Comparison of ENCODE assay signal across 25 cellular contexts in genomic region chr1:171167785-171168184, GRCh38. TPM values are rescaled to one million over a fixed set of nuclear protein-coding genes. Genes with fewer than 3 reads are reported as not detected.
DNase-seq lines count a peak whose midpoint lies in the region; ATAC-seq, FAIRE-seq and TF ChIP-seq lines count a peak whose summit lies in the region.
"Had no signal": no experiment of that assay in that cellular context is flagged by ENCODE, and none has a peak within 500 bp of the region (broad histone marks: within the 10 kb centered on the region; RNA-seq: fewer than 3 reads in every experiment).

No MANE protein-coding gene starts in this region.

- ATAC-seq in foreskin keratinocyte: no peak
- ATAC-seq: A549 had no signal

- no peak for TF ChIP-seq POLR2A in stomach (IDR thresholded peaks at IDR 0.05)

- H3K4me1 ChIP-seq in esophagus (ENCODE audit: control insufficient read depth in 2 of 2, insufficient read depth in 2 of 2, low read length in 1 of 2) (peaks cover 0 to 4% of the 10 kb centered on the region in 2 donors), foreskin keratinocyte (peaks cover 19% of the 10 kb centered on the region), stomach (no peaks in the 10 kb centered on the region)
- H3K4me1 ChIP-seq: A549, BE2C, HAP-1 had no signal

- intact Hi-C loops in stomach (cut with DNase I; ENCODE audit: low total_unique reads): no loop called here

- no peak for DNase-seq in D721Med (ENCODE audit: insufficient read length, low spot score)
- peak; percentile 57 for DNase-seq in bronchial epithelial cell (ENCODE audit: low read depth)
- no peak for DNase-seq in foreskin keratinocyte
- DNase-seq in D341Med (ENCODE audit: low spot score): no peak
- DNase-seq in kidney tubule cell (ENCODE audit: low spot score): no peak
- no peak for DNase-seq in stomach
- DNase-seq in NCI-H446 treated with DMSO at 0.1 percent for 48 hours (lab: John Stamatoyannopoulos, UW): no peak
- DNase-seq: 8988T; ACHN; AML-193; BE2C; CD4-positive, alpha-beta T cell; CD8-positive, alpha-beta memory T cell; DMS153; DND-41; GOT3; HFFc6 had no signal

- H3K27me3 ChIP-seq in bronchial epithelial cell (ENCODE audit: control insufficient read depth, insufficient read depth, low read length): no peaks in the 10 kb centered on the region
- H3K27me3 ChIP-seq in esophagus (ENCODE audit: control insufficient read depth in 1 of 2, insufficient read depth in 2 of 2, low read length in 2 of 2): no peaks in the 10 kb centered on the region
- H3K27me3 ChIP-seq in foreskin keratinocyte: no peaks in the 10 kb centered on the region
- H3K27me3 ChIP-seq in stomach: no peaks in the 10 kb centered on the region
- H3K27me3 ChIP-seq: BE2C; BLaER1 treated with 17β-estradiol and CSF1 and Interleukin-3, amounts not matched to agents 10 nM and 100 nM had no signal

- 65 to 78% methylated on average over 2 of the region's 2 CpGs for WGBS in esophagus, 2 donors
- WGBS in stomach, 5 donors: 76 to 97% (median 94%) methylated on average over 2 of the region's 2 CpGs

- no peak for TF ChIP-seq CTCF in D721Med (IDR thresholded peaks at IDR 0.05; ENCODE audit: insufficient read depth, missing control alignments)
- no peak for TF ChIP-seq CTCF in bronchial epithelial cell (IDR thresholded peaks at IDR 0.05; ENCODE audit: insufficient read depth, low read length, severe bottlenecking)
- no peak for TF ChIP-seq CTCF in foreskin keratinocyte (conservative IDR thresholded peaks at IDR 0.05)
- no peak for TF ChIP-seq CTCF in stomach (IDR thresholded peaks at IDR 0.05)

- no peaks in the 10 kb centered on the region for H3K36me3 ChIP-seq in bronchial epithelial cell (ENCODE audit: control insufficient read depth, insufficient read depth, low read length)
- H3K36me3 ChIP-seq in esophagus (ENCODE audit: control insufficient read depth in 2 of 2, insufficient read depth in 2 of 2, low read length in 1 of 2): no peaks in the 10 kb centered on the region
- H3K36me3 ChIP-seq in stomach: no peaks in the 10 kb centered on the region
- H3K36me3 ChIP-seq: BE2C; BLaER1 treated with 17β-estradiol and CSF1 and Interleukin-3, amounts not matched to agents 10 nM and 100 nM; HAP-1 had no signal

- peak; percentile 84 for FAIRE-seq in D721Med (lab: Jason Lieb, UNC)
- FAIRE-seq in bronchial epithelial cell (lab: Jason Lieb, UNC): no peak
- FAIRE-seq: A549, G401.6, GM12892, H54 had no signal

- H3K9me3 ChIP-seq in esophagus (ENCODE audit: control insufficient read depth in 2 of 2, insufficient read depth in 1 of 2, low read depth in 1 of 2, low read length in 1 of 2) (no peaks in the 10 kb centered on the region), stomach (no peaks in the 10 kb centered on the region)
- H3K9me3 ChIP-seq: A549, BE2C, HAP-1 had no signal

- H3K27ac ChIP-seq in esophagus (ENCODE audit: low read depth in 2 of 2, low read length in 1 of 2) (peak overlapping the region; percentile 77 to 86), foreskin keratinocyte (peak overlapping the region; percentile 98), stomach (no peak overlapping the region)
- H3K27ac ChIP-seq: A549; BLaER1 treated with 17β-estradiol and CSF1 and Interleukin-3, amounts not matched to agents 10 nM and 100 nM had no signal

- H3K4me3 ChIP-seq in bronchial epithelial cell (ENCODE audit: low read depth, low read length) (no peak overlapping the region), esophagus (ENCODE audit: low read depth in 1 of 2, low read length in 2 of 2) (no peak overlapping the region), stomach (no peak overlapping the region)
- H3K4me3 ChIP-seq: A549; BLaER1 treated with 17β-estradiol and CSF1 and Interleukin-3, amounts not matched to agents 10 nM and 100 nM; HAP-1 had no signal

- TF ChIP-seq EP300 in stomach (IDR thresholded peaks at IDR 0.05): no peak

RNA-seq across cellular contexts. Expression of gene FMO2, which starts 17.3 kb away (rescaled TPM):
- total RNA-seq in bronchial epithelial cell (not detected in 2 replicates), foreskin keratinocyte (not detected in 2 replicates), stomach (10 to 100 TPM in 2 of 5 donors, 1 to 10 TPM in 2, not detected in 1; 5.1 to 47.3 (median 9.6) TPM)
- polyA plus RNA-seq in esophagus (10 to 100 TPM; 50.5 to 95.4 TPM), foreskin keratinocyte (not detected in 2 replicates), stomach (1 to 10 TPM; 2.8 to 5.8 (median 5.2) TPM)
- total RNA-seq: CD4-positive, alpha-beta T cell; CD8-positive, alpha-beta memory T cell; HFFc6 had no signal
- polyA plus RNA-seq: A549; CD14-positive monocyte; CD8-positive, alpha-beta memory T cell had no signal

Comparison
In these comparisons a context has a peak if more than half of its experiments do, and no peak if none do; other contexts are left out.
1. H3K27ac ChIP-seq: peak in esophagus (2 of 2) and foreskin keratinocyte (single experiment); none in stomach (0 of 5).